In the genomic region with DNA sequence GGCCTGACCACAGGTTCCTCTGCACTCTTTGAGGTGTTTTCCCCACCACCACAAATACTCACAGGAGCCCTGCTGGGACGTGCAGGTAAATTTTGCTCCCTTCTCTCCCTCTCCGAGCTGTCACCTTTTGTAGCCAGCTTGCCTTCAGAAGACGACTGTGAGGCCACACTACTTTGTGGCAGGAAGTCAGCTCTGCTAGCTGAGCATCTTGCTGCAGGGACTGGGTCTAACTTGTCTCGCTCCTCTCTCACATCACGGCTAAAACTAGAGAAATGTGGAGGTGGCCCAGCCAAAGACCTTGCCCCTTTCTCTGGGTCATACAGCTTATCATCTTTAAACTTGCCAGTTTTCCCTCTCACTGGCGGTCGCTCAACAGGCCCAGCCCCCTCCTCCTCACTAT, we compare ENCODE assay signal across 1 cellular context.
TF ChIP-seq lines count a peak whose summit lies in the region.

No MANE protein-coding gene starts in this region.

TF ChIP-seq in WTC11, 78 proteins besides CTCF, POLR2A, EP300 and RAD21 (continued from another document):
- TF ChIP-seq FOXP4 (CRISPR knock-in tag; IDR thresholded peaks at IDR 0.05), result no peak
